Comparison of ENCODE assay signal across 9 cellular contexts in the genomic region with DNA sequence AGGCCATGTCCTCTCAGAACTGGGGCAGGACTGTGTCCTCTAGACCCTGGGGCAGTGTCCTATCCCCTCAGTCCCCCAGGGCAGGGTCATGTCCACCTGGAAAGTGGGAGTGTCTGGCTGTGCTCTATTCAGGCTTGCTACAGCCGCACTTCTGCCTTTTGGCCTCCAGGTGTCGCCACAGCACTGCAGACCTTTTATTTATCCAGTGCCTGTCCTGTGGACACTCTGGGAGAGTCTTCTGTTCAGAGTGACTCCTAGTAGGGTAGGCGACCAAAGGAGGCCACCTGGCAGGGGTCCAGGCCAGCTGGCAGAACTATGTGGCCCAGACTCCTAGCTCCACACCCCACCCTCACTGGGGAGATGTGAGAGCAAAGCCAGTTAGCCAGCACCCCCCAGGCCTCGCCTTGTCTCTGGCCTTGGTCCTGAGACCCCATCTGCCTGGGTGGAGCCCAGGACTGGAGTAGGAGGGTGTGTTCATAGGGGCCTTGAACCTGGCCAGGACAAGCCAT. TPM values are rescaled to one million over a fixed set of nuclear protein-coding genes. Genes with fewer than 3 reads are reported as not detected.
DNase-seq lines count a peak whose midpoint lies in the region; ATAC-seq and TF ChIP-seq lines count a peak whose summit lies in the region.
"Had no signal": no experiment of that assay in that cellular context is flagged by ENCODE, and none has a peak within 500 bp of the region (broad histone marks: within the 10 kb centered on the region; RNA-seq: fewer than 3 reads in every experiment).

No MANE protein-coding gene starts in this region.

- H3K79me2 ChIP-seq in MM.1S (ENCODE audit: low read length) (no peaks in the 10 kb centered on the region), SU-DHL-6 (ENCODE audit: insufficient read depth, low read length) (no peaks in the 10 kb centered on the region)

- no peak overlapping the region for H3K27ac ChIP-seq in MM.1S (ENCODE audit: low read length)
- no peak overlapping the region for H3K27ac ChIP-seq in SU-DHL-6 (ENCODE audit: low read depth, low read length)

- H3F3A ChIP-seq in MM.1S (ENCODE audit: insufficient read depth, low read length) = no peaks in the 10 kb centered on the region
- no peaks in the 10 kb centered on the region for H3F3A ChIP-seq in SU-DHL-6 (ENCODE audit: insufficient read depth)

- H4K20me1 ChIP-seq in MM.1S (ENCODE audit: insufficient read depth, low read length) = no peaks in the 10 kb centered on the region
- no peaks in the 10 kb centered on the region for H4K20me1 ChIP-seq in SU-DHL-6 (ENCODE audit: low read depth, low read length)

- H3K4me2 ChIP-seq in MM.1S (ENCODE audit: low read depth, low read length) = no peak overlapping the region
- H3K4me2 ChIP-seq in SU-DHL-6 (ENCODE audit: low read depth, low read length, poor library complexity, severe bottlenecking) = no peak overlapping the region

- peaks cover 8% of the 10 kb centered on the region for H3K27me3 ChIP-seq in MM.1S (replicated peaks; ENCODE audit: insufficient read depth, low read length)
- H3K27me3 ChIP-seq in SU-DHL-6 (ENCODE audit: low read length) = no peaks in the 10 kb centered on the region

- H3K36me3 ChIP-seq in MM.1S (replicated peaks; ENCODE audit: insufficient read depth, low read length) (no peaks in the 10 kb centered on the region), SU-DHL-6 (ENCODE audit: low read length) (no peaks in the 10 kb centered on the region)

- H3K4me3 ChIP-seq in MM.1S (ENCODE audit: low read length) (no peak overlapping the region), SU-DHL-6 (ENCODE audit: insufficient read depth, low read length, poor library complexity, severe bottlenecking) (no peak overlapping the region)
- H3K4me3 ChIP-seq: skin epidermis had no signal

- H3K9me2 ChIP-seq in MM.1S (replicated peaks; ENCODE audit: insufficient read depth, low read length) (no peaks in the 10 kb centered on the region), SU-DHL-6 (replicated peaks; ENCODE audit: insufficient read depth, low read length) (no peaks in the 10 kb centered on the region)

- H3K4me1 ChIP-seq in MM.1S (ENCODE audit: low read length) = no peaks in the 10 kb centered on the region

- peak; percentile 86 for ATAC-seq in left ventricle myocardium superior
- peak; percentile 86 for ATAC-seq in sciatic nerve
- ATAC-seq in HG03280 (IDR thresholded peaks at IDR 0.05; ENCODE audit: unreplicated experiment) = no peak

- TF ChIP-seq CTCF in MM.1S (IDR thresholded peaks at IDR 0.05; ENCODE audit: low read length) = peak; percentile 96
- peak; percentile 93 for TF ChIP-seq CTCF in SU-DHL-6 (IDR thresholded peaks at IDR 0.05; ENCODE audit: insufficient read depth, low read length, poor library complexity, severe bottlenecking)

- DNase-seq in SKM-1 treated with dmso at 0.1 percent for 144 hours (lab: John Stamatoyannopoulos, UW; ENCODE audit: unreplicated experiment) (peak; percentile 66), SKM-1 (lab: John Stamatoyannopoulos, UW; ENCODE audit: unreplicated experiment) (no peak), MM.1S (peak; percentile 55), amniotic epithelial cell (ENCODE audit: low read depth) (peak; percentile 46), left ventricle myocardium superior (peak; percentile 81), sciatic nerve (ENCODE audit: low spot score) (peak; percentile 84)

- no peak overlapping the region for H3K9ac ChIP-seq in MM.1S (ENCODE audit: low read length)
- no peak overlapping the region for H3K9ac ChIP-seq in SU-DHL-6 (ENCODE audit: low read length)

- intact Hi-C loops in left ventricle myocardium superior (cut with micrococcal nuclease) (loop anchor here (5.0 kb wide), 1 partner anchor 207 kb away; no protein-coding TSS in a partner anchor), sciatic nerve (cut with DNase I) (loop anchor here (5.0 kb wide), 1 partner anchor 202 kb away; no protein-coding TSS in a partner anchor)

- H2AFZ ChIP-seq in MM.1S (ENCODE audit: low read length) (no peak overlapping the region), SU-DHL-6 (ENCODE audit: low read depth, low read length, severe bottlenecking) (no peak overlapping the region)

- H3K9me3 ChIP-seq in MM.1S (replicated peaks; ENCODE audit: insufficient read depth, low read length) (no peaks in the 10 kb centered on the region), SU-DHL-6 (ENCODE audit: insufficient read depth, low read length) (no peaks in the 10 kb centered on the region)

RNA-seq across cellular contexts. Expression of a gene that starts 3.9 kb away (rescaled TPM):
- total RNA-seq in left ventricle myocardium superior (0.74 TPM), sciatic nerve (0.76 TPM)

RNA-seq across cellular contexts. Expression of a gene that starts 11.6 kb away (rescaled TPM):
- 33.1 TPM for total RNA-seq in left ventricle myocardium superior
- total RNA-seq in sciatic nerve = 18.5 TPM

RNA-seq across cellular contexts. Expression of a gene that starts 12.6 kb away (rescaled TPM):
- 0.10 TPM for total RNA-seq in left ventricle myocardium superior
- total RNA-seq in sciatic nerve = 0.13 TPM
